In the genomic region with DNA sequence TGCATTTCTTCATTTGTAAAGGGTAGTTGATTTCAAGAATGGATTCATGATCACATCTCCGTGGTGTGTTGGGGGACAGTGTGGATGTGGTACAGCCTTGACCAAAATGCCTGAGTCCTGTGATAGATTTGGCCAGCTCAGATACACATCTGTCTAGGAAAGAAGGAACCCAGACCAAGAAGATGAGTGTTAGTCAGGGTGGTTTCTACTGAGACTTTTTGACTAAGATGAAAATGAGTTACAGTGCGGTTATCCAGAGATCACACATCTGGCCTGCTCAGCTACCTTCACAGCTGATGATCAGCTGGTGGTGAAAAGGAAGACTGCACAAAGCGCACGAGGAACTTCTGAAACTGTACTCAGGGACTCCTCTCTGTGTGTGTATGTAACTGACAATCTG, we compare ENCODE assay signal across 8 cellular contexts.
A peak's percentile ranks its signal among the peaks of the same experiment; 100 is the strongest.
DNase-seq lines count a peak whose midpoint lies in the region; ATAC-seq and TF ChIP-seq lines count a peak whose summit lies in the region.

No MANE protein-coding gene starts in this region.

- POLR2A ChIA-PET in RWPE1 (lab: Yijun Ruan, JAX; ENCODE audit: low non-redundant PET) = no interaction called here
- POLR2A ChIA-PET in PC-3 (lab: Charles Lee; ENCODE audit: unreplicated experiment) = no interaction called here

- H3K4me1 Mint-ChIP-seq in chondrocyte (ENCODE audit: low read depth) = peaks cover 84% of the 10 kb centered on the region

- CTCF ChIA-PET in RWPE1 (lab: Yijun Ruan, JAX) = no interaction called here
- CTCF ChIA-PET in PC-3 (lab: Charles Lee) = no interaction called here

- intact Hi-C loops in PC-3 (cut with micrococcal nuclease) = no loop called here

- ATAC-seq in GM18519 (IDR thresholded peaks at IDR 0.05; ENCODE audit: low FRiP score, unreplicated experiment) = peak; percentile 88
- ATAC-seq in HG02759 (IDR thresholded peaks at IDR 0.05; ENCODE audit: unreplicated experiment) = peak; percentile 90
- no peak for ATAC-seq in PC-3

- no peaks in the 10 kb centered on the region for H3K9me3 ChIP-seq in PC-3 (ENCODE audit: low read length)

- no peaks in the 10 kb centered on the region for H3K4me1 ChIP-seq in PC-3 (ENCODE audit: insufficient read depth, low read length)

- H3K27ac ChIP-seq in RWPE1 = no peak overlapping the region; the same call in 1 of the 2 replicates
- H3K27ac ChIP-seq in PC-3 (ENCODE audit: low read length) = no peak overlapping the region

- BruUV-seq in PC-3 (replicated peaks; lab: Mats Ljungman, UMichigan) = no TSS peak

- H3K9me2 ChIP-seq in PC-3 (replicated peaks; ENCODE audit: low read length) = no peaks in the 10 kb centered on the region

- no peak overlapping the region for H3K4me2 ChIP-seq in PC-3 (ENCODE audit: low read length)

- TF ChIP-seq CTCF in chondrocyte (IDR thresholded peaks at IDR 0.05) (no peak), RWPE1 (conservative IDR thresholded peaks at IDR 0.05; ENCODE audit: low read depth) (no peak), PC-3 (conservative IDR thresholded peaks at IDR 0.05; ENCODE audit: low read depth, low read length) (no peak)

- H4K20me1 ChIP-seq in PC-3 (ENCODE audit: low read length) = peaks cover 24% of the 10 kb centered on the region; the same call in 1 of the 2 replicates

- H3K9me3 Mint-ChIP-seq in chondrocyte (ENCODE audit: low read depth) = no peaks in the 10 kb centered on the region

- no peaks in the 10 kb centered on the region; the same call in 1 of the 2 replicates for H3K36me3 ChIP-seq in PC-3 (ENCODE audit: low read depth, low read length)

- H3K27me3 Mint-ChIP-seq in chondrocyte (ENCODE audit: low read depth) = no peaks in the 10 kb centered on the region

- H3K36me3 Mint-ChIP-seq in chondrocyte (ENCODE audit: low read depth) = peaks cover 9% of the 10 kb centered on the region

- no peak overlapping the region for H3K9ac ChIP-seq in PC-3 (ENCODE audit: low read length)

- peak overlapping the region; percentile 24 for H3K4me3 Mint-ChIP-seq in chondrocyte (ENCODE audit: unreplicated experiment)

- no peak overlapping the region for H3K4me3 ChIP-seq in PC-3 (ENCODE audit: low read length)

- no peak overlapping the region for H2AFZ ChIP-seq in PC-3 (ENCODE audit: low read length)

- no peaks in the 10 kb centered on the region for H3K27me3 ChIP-seq in PC-3 (ENCODE audit: low read length)

- H3K27ac Mint-ChIP-seq in chondrocyte (ENCODE audit: unreplicated experiment) = peak overlapping the region; percentile 95

- no peaks in the 10 kb centered on the region for H3F3A ChIP-seq in PC-3 (ENCODE audit: low read length, unreplicated experiment)

- peaks cover 92% of the 10 kb centered on the region for H3K79me2 ChIP-seq in PC-3 (ENCODE audit: low read length)

- DNase-seq in RPMI8226 (peak; percentile 96), chondrocyte (ENCODE audit: low spot score) (no peak), RWPE1 (ENCODE audit: low spot score) (no peak), pons (ENCODE audit: low spot score) (no peak), PC-3 (no peak)
- DNase-seq in stimulated activated CD8-positive, alpha-beta memory T cell treated with anti-CD3 and anti-CD28 coated beads, Interleukin-12 subunit alpha, Interleukin-12 subunit beta, amount 100 ng/mL, for 4 hours (ENCODE audit: low read depth) = peak; percentile 26

Comparison
In these comparisons a context has a peak if more than half of its experiments do, and no peak if none do; other contexts are left out.
1. DNase-seq: peak in RPMI8226 (single experiment) and stimulated activated CD8-positive, alpha-beta memory T cell treated with anti-CD3 and anti-CD28 coated beads, Interleukin-12 subunit alpha, Interleukin-12 subunit beta, amount 100 ng/mL, for 4 hours (single experiment); none in chondrocyte (single experiment), RWPE1 (single experiment), pons (single experiment) and PC-3 (single experiment).